ENCODE assay signal across 8 cellular contexts in the genomic region with DNA sequence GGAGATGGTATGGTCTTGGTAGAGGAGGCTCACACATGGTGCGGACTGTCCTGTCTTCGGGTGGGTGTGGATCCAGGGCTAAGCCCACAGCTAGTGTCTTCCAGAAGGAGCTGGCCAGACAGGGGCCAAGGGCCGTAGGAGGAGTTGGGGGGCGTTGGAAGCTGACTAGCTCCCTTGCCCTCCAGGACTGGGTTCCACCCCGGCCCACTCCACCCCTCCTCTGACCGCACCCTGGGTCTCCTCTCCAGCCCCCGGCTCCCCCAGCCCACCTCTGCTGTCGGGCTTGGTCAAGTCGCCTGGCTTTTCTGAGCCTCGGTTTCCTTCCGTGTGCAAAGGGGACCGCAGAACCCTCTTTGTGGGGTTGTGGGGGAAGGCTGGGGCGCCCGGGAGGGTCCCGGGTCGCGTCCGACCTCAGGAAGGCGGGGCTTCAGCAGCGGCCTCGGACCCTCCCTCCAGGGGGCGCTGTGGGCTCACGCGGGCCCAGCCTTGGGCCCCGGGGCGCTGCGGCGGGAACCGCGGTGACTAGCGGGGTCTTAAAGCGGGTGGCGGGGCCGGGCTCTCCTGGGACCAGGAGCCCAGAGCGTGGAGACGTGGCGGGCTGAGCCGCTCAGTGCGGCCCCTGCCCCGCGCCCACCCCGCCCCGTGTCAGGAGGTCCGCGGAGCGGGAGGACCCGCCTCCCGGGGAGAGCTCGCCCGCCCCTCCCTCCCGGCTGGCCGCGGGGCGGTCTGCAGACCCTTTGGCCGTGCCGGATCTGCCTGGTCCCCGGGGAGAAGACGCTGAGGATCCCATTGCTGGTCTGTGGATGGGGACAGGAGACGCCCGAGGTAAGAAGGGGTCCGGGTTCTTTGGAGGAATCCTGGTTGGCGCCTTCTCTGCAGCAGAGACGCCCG. TPM values are rescaled to one million over a fixed set of nuclear protein-coding genes. Genes with fewer than 3 reads are reported as not detected.
DNase-seq lines count a peak whose midpoint lies in the region; ATAC-seq, FAIRE-seq and TF ChIP-seq lines count a peak whose summit lies in the region.

No MANE protein-coding gene starts in this region.

- H3K4me3 Mint-ChIP-seq in T-cell: peak overlapping the region; percentile 46 to 78 (median 50)

- H2AFZ ChIP-seq in keratinocyte (ENCODE audit: control insufficient read depth, low read length): no peak overlapping the region

- TF ChIP-seq CTCF in astrocyte of the cerebellum (IDR thresholded peaks at IDR 0.05; ENCODE audit: low read depth, low read length, missing control alignments): peak; percentile 54
- peak in 2 of 3 experiments; percentile 68 to 84 for TF ChIP-seq CTCF in keratinocyte (optimal IDR thresholded peaks at IDR 0.05 in 1 of 3, IDR thresholded peaks at IDR 0.05 in 1 of 3, conservative IDR thresholded peaks at IDR 0.05 in 1 of 3; ENCODE audit: extremely low read depth in 1 of 3, insufficient read depth in 2 of 3, low read length in 3 of 3)

- in situ Hi-C loops in astrocyte of the cerebellum (cut with HindIII; ENCODE audit: low sequenced_read_pairs): no loop called here

- H4K20me1 ChIP-seq in BLaER1 treated with 17β-estradiol and CSF1 and Interleukin-3, amounts not matched to agents 10 nM and 100 nM: peaks cover 0 to 54% (median 13%) of the 10 kb centered on the region in 11 experiments; a peak in 13 of 22 replicates
- no peaks in the 10 kb centered on the region for H4K20me1 ChIP-seq in keratinocyte (ENCODE audit: control insufficient read depth, extremely low read depth, insufficient read depth, low read length)

- peaks cover 4 to 52% (median 41%) of the 10 kb centered on the region in 10 experiments; a peak in 18 of 20 replicates for H3K4me1 ChIP-seq in BLaER1 treated with 17β-estradiol and CSF1 and Interleukin-3, amounts not matched to agents 10 nM and 100 nM
- no peaks in the 10 kb centered on the region for H3K4me1 ChIP-seq in keratinocyte (ENCODE audit: control insufficient read depth, extremely low read depth, insufficient read depth, low read length)

- H3K9ac ChIP-seq in BLaER1 treated with 17β-estradiol and CSF1 and Interleukin-3, amounts not matched to agents 10 nM and 100 nM: peak overlapping the region in 7 of 11 experiments; percentile 9 to 41 (median 35); a peak in 9 of 22 replicates
- H3K9ac ChIP-seq in keratinocyte (ENCODE audit: control insufficient read depth, extremely low read depth, insufficient read depth, low read length): no peak overlapping the region

- peaks cover 0 to 30% (median 0%) of the 10 kb centered on the region in 11 experiments; a peak in 10 of 22 replicates for H3K36me3 ChIP-seq in BLaER1 treated with 17β-estradiol and CSF1 and Interleukin-3, amounts not matched to agents 10 nM and 100 nM
- H3K36me3 ChIP-seq in keratinocyte (ENCODE audit: control insufficient read depth in 2 of 2, extremely low read depth in 1 of 2, insufficient read depth in 2 of 2, low read length in 2 of 2): no peaks in the 10 kb centered on the region

- H3K4me1 Mint-ChIP-seq in T-cell: peaks cover 12 to 21% (median 16%) of the 10 kb centered on the region in 3 donors

- DNase-seq in T-cell (peak in 33 of 34 experiments; percentile 35 to 73 (median 53)), astrocyte of the cerebellum (ENCODE audit: low read depth) (no peak), keratinocyte (ENCODE audit: low read depth, low spot score) (no peak)
- peak; percentile 48 for DNase-seq in stimulated activated CD8-positive, alpha-beta memory T cell treated with anti-CD3 and anti-CD28 coated beads, Interleukin-12 subunit alpha, Interleukin-12 subunit beta, amount 100 ng/mL, for 1 hour (ENCODE audit: low read depth)

- no peak overlapping the region for H3K27ac ChIP-seq in BLaER1 treated with 17β-estradiol and CSF1 and Interleukin-3, amounts not matched to agents 10 nM and 100 nM
- no peak overlapping the region for H3K27ac ChIP-seq in keratinocyte (ENCODE audit: control insufficient read depth, insufficient read depth, low read length)

- POLR2A ChIA-PET in T-cell (lab: Charles Lee): interaction anchor here in 1 of 2 donors (0.6 to 0.8 kb wide), 2 partner anchors 18 to 120 kb away, joined by 3 to 5 read pairs; no protein-coding TSS in a partner anchor

- peak overlapping the region; percentile 64 to 88 (median 82) for H3K4me2 ChIP-seq in BLaER1 treated with 17β-estradiol and CSF1 and Interleukin-3, amounts not matched to agents 10 nM and 100 nM
- H3K4me2 ChIP-seq in keratinocyte (ENCODE audit: control insufficient read depth, extremely low read depth, insufficient read depth, low read depth, low read length): peak overlapping the region; percentile 32

- no peak overlapping the region for H3K27ac Mint-ChIP-seq in T-cell

- peak; percentile 49 for ATAC-seq in HG02798 (IDR thresholded peaks at IDR 0.05; ENCODE audit: poor library complexity, unreplicated experiment)
- peak; percentile 69 to 87 (median 84) for ATAC-seq in T-cell (replicated peaks in 1 of 4)
- no peak for ATAC-seq in HG02870 (IDR thresholded peaks at IDR 0.05; ENCODE audit: unreplicated experiment)
- no peak for ATAC-seq in GM21423 (IDR thresholded peaks at IDR 0.05; ENCODE audit: unreplicated experiment)

- peaks cover under 1% of the 10 kb centered on the region for H3K36me3 Mint-ChIP-seq in T-cell

- no peaks in the 10 kb centered on the region for H3K9me1 ChIP-seq in keratinocyte (ENCODE audit: control insufficient read depth, extremely low read depth, insufficient read depth, low read length)

- H3K4me3 ChIP-seq in BLaER1 treated with 17β-estradiol and CSF1 and Interleukin-3, amounts not matched to agents 10 nM and 100 nM: peak overlapping the region; percentile 37 to 63 (median 48); a peak in 19 of 20 replicates
- H3K4me3 ChIP-seq in astrocyte of the cerebellum (ENCODE audit: low read depth, low read length): no peak overlapping the region
- H3K4me3 ChIP-seq in keratinocyte (ENCODE audit: control insufficient read depth in 2 of 3, extremely low read depth in 1 of 3, insufficient read depth in 2 of 3, low read depth in 1 of 3, low read length in 3 of 3): peak overlapping the region in 1 of 3 experiments; percentile 13

- peaks cover 29 to 46% (median 40%) of the 10 kb centered on the region in 11 experiments for H3K27me3 ChIP-seq in BLaER1 treated with 17β-estradiol and CSF1 and Interleukin-3, amounts not matched to agents 10 nM and 100 nM
- H3K27me3 ChIP-seq in keratinocyte (ENCODE audit: control insufficient read depth, extremely low read depth, insufficient read depth, low read length): peaks cover 40% of the 10 kb centered on the region

- H3K9me3 Mint-ChIP-seq in T-cell: peaks cover 0 to under 1% (median 0%) of the 10 kb centered on the region in 3 donors

- H3K27me3 Mint-ChIP-seq in T-cell: peaks cover 8 to 19% of the 10 kb centered on the region in 2 donors

- CTCF ChIA-PET in T-cell (lab: Charles Lee): interaction anchor here (0.6 to 0.7 kb wide), 5 partner anchors 17 to 399 kb away, joined by 3 to 7 read pairs (median 4); no protein-coding TSS in a partner anchor

- no peaks in the 10 kb centered on the region for H3K9me3 ChIP-seq in BLaER1 treated with 17β-estradiol and CSF1 and Interleukin-3, amounts not matched to agents 10 nM and 100 nM (replicated peaks in 1 of 11)
- no peaks in the 10 kb centered on the region for H3K9me3 ChIP-seq in keratinocyte (ENCODE audit: control insufficient read depth, low read depth, low read length)

- dilution Hi-C loops in keratinocyte (cut with MboI; ENCODE audit: extremely low pct_ligation_motif_present, low sequenced_read_pairs): no loop called here

- no peaks in the 10 kb centered on the region for H3K79me2 ChIP-seq in keratinocyte (ENCODE audit: control insufficient read depth, insufficient read depth, low read length)

- FAIRE-seq in keratinocyte (lab: Jason Lieb, UNC): no peak

RNA-seq across cellular contexts. Expression of gene NPBWR2, which starts 5.4 kb away (rescaled TPM):
- not detected for total RNA-seq in T-cell
- not detected in 3 replicates for polyA plus RNA-seq in keratinocyte
- not detected for polyA plus RNA-seq in keratinocyte (2011; ENCODE audit: low read depth)
- not detected in 2 replicates for polyA plus RNA-seq in keratinocyte (2011; cell fraction: cytosol; rRNA removed)
- not detected in 2 replicates for polyA plus RNA-seq in keratinocyte (2011; cell fraction: nucleus; rRNA removed)
- polyA plus RNA-seq in keratinocyte (2012; ENCODE audit: low replicate concordance): not detected in 2 replicates
- polyA minus RNA-seq in keratinocyte: not detected in 3 replicates
- polyA minus RNA-seq in keratinocyte (2011; cell fraction: cytosol; rRNA and poly(A)+ RNA removed): not detected
- not detected in 2 replicates for polyA minus RNA-seq in keratinocyte (2011; cell fraction: nucleus; rRNA and poly(A)+ RNA removed)

RNA-seq across cellular contexts. Expression of gene LKAAEAR1, which starts 17.8 kb away (rescaled TPM):
- total RNA-seq in T-cell: under 1 TPM in 3 of 5 donors, not detected in 2; 0.30 to 0.86 (median 0.35) TPM
- not detected in 3 replicates for polyA plus RNA-seq in keratinocyte
- polyA plus RNA-seq in keratinocyte (2011; ENCODE audit: low read depth): not detected
- polyA plus RNA-seq in keratinocyte (2011; cell fraction: cytosol; rRNA removed): not detected in 2 replicates
- polyA plus RNA-seq in keratinocyte (2011; cell fraction: nucleus; rRNA removed): not detected in 2 replicates
- polyA plus RNA-seq in keratinocyte (2012; ENCODE audit: low replicate concordance): not detected in 2 replicates
- not detected in 3 replicates for polyA minus RNA-seq in keratinocyte
- polyA minus RNA-seq in keratinocyte (2011; cell fraction: cytosol; rRNA and poly(A)+ RNA removed): not detected
- polyA minus RNA-seq in keratinocyte (2011; cell fraction: nucleus; rRNA and poly(A)+ RNA removed): not detected in 2 replicates

RNA-seq across cellular contexts. Expression of gene OPRL1, which starts 22.1 kb away (rescaled TPM):
- total RNA-seq in T-cell: 1 to 10 TPM; 1.1 to 1.9 (median 1.5) TPM
- 0.25 to 0.54 TPM (median 0.32 TPM) in 3 replicates for polyA plus RNA-seq in keratinocyte
- not detected for polyA plus RNA-seq in keratinocyte (2011; ENCODE audit: low read depth)
- 0.23 and 0.48 TPM in 2 replicates for polyA plus RNA-seq in keratinocyte (2011; cell fraction: cytosol; rRNA removed)
- 0.47 and 1.0 TPM in 2 replicates for polyA plus RNA-seq in keratinocyte (2011; cell fraction: nucleus; rRNA removed)
- 0.17 and 0.47 TPM in 2 replicates for polyA plus RNA-seq in keratinocyte (2012; ENCODE audit: low replicate concordance)
- polyA minus RNA-seq in keratinocyte: 0.59 to 1.2 TPM (median 0.67 TPM) in 3 replicates
- not detected for polyA minus RNA-seq in keratinocyte (2011; cell fraction: cytosol; rRNA and poly(A)+ RNA removed)
- 0.53 and 0.93 TPM in 2 replicates for polyA minus RNA-seq in keratinocyte (2011; cell fraction: nucleus; rRNA and poly(A)+ RNA removed)

RNA-seq across cellular contexts. Expression of gene RGS19, which starts 22.7 kb away (rescaled TPM):
- total RNA-seq in T-cell: 10 to 100 TPM; 39.2 to 61.7 (median 57.3) TPM
- 11.6 to 17.4 TPM (median 11.8 TPM) in 3 replicates for polyA plus RNA-seq in keratinocyte
- 1.3 TPM for polyA plus RNA-seq in keratinocyte (2011; ENCODE audit: low read depth)
- 12.3 and 23.7 TPM in 2 replicates for polyA plus RNA-seq in keratinocyte (2011; cell fraction: cytosol; rRNA removed)
- polyA plus RNA-seq in keratinocyte (2011; cell fraction: nucleus; rRNA removed): 8.4 and 13.6 TPM in 2 replicates
- 6.2 and 15.9 TPM in 2 replicates for polyA plus RNA-seq in keratinocyte (2012; ENCODE audit: low replicate concordance)
- polyA minus RNA-seq in keratinocyte: 8.5 to 19.6 TPM (median 10.8 TPM) in 3 replicates
- polyA minus RNA-seq in keratinocyte (2011; cell fraction: cytosol; rRNA and poly(A)+ RNA removed): 36.3 TPM
- 5.4 and 6.9 TPM in 2 replicates for polyA minus RNA-seq in keratinocyte (2011; cell fraction: nucleus; rRNA and poly(A)+ RNA removed)

RNA-seq across cellular contexts. Expression of gene TCEA2, which starts 39.0 kb away (rescaled TPM):
- total RNA-seq in T-cell: 10 to 100 TPM; 25.8 to 49.7 (median 40.1) TPM
- polyA plus RNA-seq in keratinocyte: 8.4 to 13.1 TPM (median 9.1 TPM) in 3 replicates
- polyA plus RNA-seq in keratinocyte (2011; ENCODE audit: low read depth): 13.7 TPM
- 8.2 and 17.3 TPM in 2 replicates for polyA plus RNA-seq in keratinocyte (2011; cell fraction: cytosol; rRNA removed)
- polyA plus RNA-seq in keratinocyte (2011; cell fraction: nucleus; rRNA removed): 18.8 and 30.2 TPM in 2 replicates
- 20.3 and 23.0 TPM in 2 replicates for polyA plus RNA-seq in keratinocyte (2012; ENCODE audit: low replicate concordance)
- 3.8 to 21.4 TPM (median 11.6 TPM) in 3 replicates for polyA minus RNA-seq in keratinocyte
- 15.3 TPM for polyA minus RNA-seq in keratinocyte (2011; cell fraction: cytosol; rRNA and poly(A)+ RNA removed)
- polyA minus RNA-seq in keratinocyte (2011; cell fraction: nucleus; rRNA and poly(A)+ RNA removed): 4.6 and 7.7 TPM in 2 replicates

Comparison
In these comparisons a context has a peak if more than half of its experiments do, and no peak if none do; other contexts are left out.
1. ATAC-seq: peak in HG02798 (single experiment) and T-cell (4 of 4); none in HG02870 (single experiment) and GM21423 (single experiment).
2. DNase-seq: peak in T-cell (33 of 34) and stimulated activated CD8-positive, alpha-beta memory T cell treated with anti-CD3 and anti-CD28 coated beads, Interleukin-12 subunit alpha, Interleukin-12 subunit beta, amount 100 ng/mL, for 1 hour (single experiment); none in astrocyte of the cerebellum (single experiment) and keratinocyte (single experiment).